10 cellular contexts compared by ENCODE assay signal in the genomic region with DNA sequence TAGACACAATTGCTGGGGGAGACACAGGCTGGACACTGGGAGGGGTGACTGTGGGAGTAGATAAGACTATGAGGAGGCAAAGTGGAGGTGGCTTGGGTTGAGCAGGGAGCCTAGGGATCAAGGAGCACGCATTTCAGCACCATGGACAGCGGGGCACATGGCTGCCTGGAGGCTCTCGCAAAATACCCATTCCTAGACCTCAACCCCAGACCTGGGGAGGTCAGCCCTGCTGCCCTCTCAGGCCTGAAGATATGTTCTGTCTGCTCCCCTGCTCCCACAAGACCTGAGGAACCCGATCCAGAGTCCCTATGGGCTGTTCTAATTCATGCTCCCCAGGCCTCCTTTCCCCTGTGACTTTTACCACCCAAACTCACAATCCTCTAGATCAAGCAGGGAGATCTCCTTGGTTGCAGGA. TPM values are rescaled to one million over a fixed set of nuclear protein-coding genes. Genes with fewer than 3 reads are reported as not detected.
DNase-seq lines count a peak whose midpoint lies in the region; ATAC-seq, FAIRE-seq and TF ChIP-seq lines count a peak whose summit lies in the region.
"Had no signal": no experiment of that assay in that cellular context is flagged by ENCODE, and none has a peak within 500 bp of the region (broad histone marks: within the 10 kb centered on the region; RNA-seq: fewer than 3 reads in every experiment).

No MANE protein-coding gene starts in this region.

- H3K36me3 ChIP-seq in breast epithelium (no peaks in the 10 kb centered on the region), H1 (ENCODE audit: control insufficient read depth in 2 of 4, insufficient read depth in 4 of 4, low read length in 3 of 4) (no peaks in the 10 kb centered on the region)
- H3K36me3 ChIP-seq: BLaER1 had no signal

- no peak overlapping the region for H4K8ac ChIP-seq in H1 (ENCODE audit: extremely low read depth, insufficient read depth, low read length)

- 24% methylated on average over 4 of the region's 4 CpGs; no CpG with 5 or more reads in 1 of the 2 experiments for WGBS in H1 (ENCODE audit: extremely low coverage in 1 of 2, insufficient coverage in 1 of 2, insufficient read length in 1 of 2, insufficient replicate concordance in 2 of 2, low coverage in 1 of 2, low lambda C conversion rate in 2 of 2, missing lambda C conversion rate in 1 of 2), 2 experiments

- H2BK15ac ChIP-seq in H1 (ENCODE audit: low read length) = no peak overlapping the region

- H3K79me1 ChIP-seq in H1 (ENCODE audit: low read depth, low read length) = no peaks in the 10 kb centered on the region

- H3K27ac Mint-ChIP-seq in MCF 10A (ENCODE audit: low read depth, unreplicated experiment) (no peak overlapping the region), progenitor cell of endocrine pancreas (no peak overlapping the region)
- H3K27ac Mint-ChIP-seq in T-helper 2 cell treated with Interferon-gamma antibody and Interleukin-4, amounts not matched to agents 5 μg/mL and 100 μg/mL, for 36 hours = no peak overlapping the region

- H3K9me3 ChIP-seq in breast epithelium = no peaks in the 10 kb centered on the region
- 0 out of 4 replicates have a peak, but pooled peaks cover 0 to 2% of the 10 kb centered on the region in 2 experiments for H3K9me3 ChIP-seq in H1 (ENCODE audit: insufficient read depth in 2 of 2, low read depth in 1 of 2, low read length in 1 of 2)
- H3K9me3 ChIP-seq: BLaER1 had no signal

- H3K14ac ChIP-seq in H1 (ENCODE audit: insufficient read length) = no peak overlapping the region

- H4K91ac ChIP-seq in H1 (replicated peaks; ENCODE audit: insufficient read length, low read length) = no peak overlapping the region

- no peak overlapping the region for H3K18ac ChIP-seq in H1 (ENCODE audit: extremely low read depth, low read length)

- TF ChIP-seq CTCF in MCF 10A (IDR thresholded peaks at IDR 0.05; ENCODE audit: unreplicated experiment) (no peak), breast epithelium (IDR thresholded peaks at IDR 0.05) (no peak), H1 (IDR thresholded peaks at IDR 0.05; ENCODE audit: control extremely low read depth in 1 of 3, insufficient read depth in 1 of 3, low read depth in 1 of 3, low read length in 3 of 3) (no peak), progenitor cell of endocrine pancreas (IDR thresholded peaks at IDR 0.05; ENCODE audit: unreplicated experiment) (no peak)

- H3K4me2 ChIP-seq in H1 (ENCODE audit: insufficient read depth in 1 of 2, low read depth in 2 of 2, low read length in 2 of 2) = no peak overlapping the region
- H3K4me2 ChIP-seq: BLaER1 had no signal

- H3K4me1 ChIP-seq in breast epithelium = no peaks in the 10 kb centered on the region
- H3K4me1 ChIP-seq in H1 (replicated peaks in 1 of 4; ENCODE audit: control insufficient read depth in 3 of 4, insufficient read depth in 4 of 4, low read length in 3 of 4) = no peaks in the 10 kb centered on the region
- H3K4me1 ChIP-seq: BLaER1 had no signal

- no peak overlapping the region for H2BK20ac ChIP-seq in H1 (ENCODE audit: low read length)

- H3K27me3 Mint-ChIP-seq in MCF 10A (ENCODE audit: insufficient read depth, unreplicated experiment) (peaks cover 12% of the 10 kb centered on the region), progenitor cell of endocrine pancreas (peaks cover 12% of the 10 kb centered on the region)
- H3K27me3 Mint-ChIP-seq in T-helper 2 cell treated with Interferon-gamma antibody and Interleukin-4, amounts not matched to agents 5 μg/mL and 100 μg/mL, for 36 hours (ENCODE audit: low read depth) = no peaks in the 10 kb centered on the region

- H3K9me3 Mint-ChIP-seq in MCF 10A (ENCODE audit: unreplicated experiment) (no peaks in the 10 kb centered on the region), progenitor cell of endocrine pancreas (ENCODE audit: low read depth) (no peaks in the 10 kb centered on the region)
- no peaks in the 10 kb centered on the region for H3K9me3 Mint-ChIP-seq in T-helper 2 cell treated with Interferon-gamma antibody and Interleukin-4, amounts not matched to agents 5 μg/mL and 100 μg/mL, for 36 hours

- intact Hi-C loops in MCF 10A (cut with micrococcal nuclease) (loop anchor here (1.0 kb wide), 1 partner anchor 46 kb away; the partner anchor contains the start of gene AP3B2), breast epithelium (cut with DNase I; ENCODE audit: low total_unique reads) (no loop called here)

- no peak overlapping the region for H2BK5ac ChIP-seq in H1 (ENCODE audit: low read depth, low read length)

- BruUV-seq in MCF 10A (replicated peaks; lab: Mats Ljungman, UMichigan) = no TSS peak

- ATAC-seq in HG03025 (IDR thresholded peaks at IDR 0.05; ENCODE audit: low FRiP score, unreplicated experiment) (no peak), GM21576 (IDR thresholded peaks at IDR 0.05; ENCODE audit: unreplicated experiment) (no peak), HG02852 (IDR thresholded peaks at IDR 0.05; ENCODE audit: unreplicated experiment) (no peak)

- H2BK120ac ChIP-seq in H1 (replicated peaks; ENCODE audit: low read depth, low read length) = no peak overlapping the region

- no peaks in the 10 kb centered on the region for H3K4me1 Mint-ChIP-seq in MCF 10A (ENCODE audit: insufficient read depth, unreplicated experiment)
- H3K4me1 Mint-ChIP-seq in T-helper 2 cell treated with Interferon-gamma antibody and Interleukin-4, amounts not matched to agents 5 μg/mL and 100 μg/mL, for 36 hours (ENCODE audit: low read depth) = no peaks in the 10 kb centered on the region
- H3K4me1 Mint-ChIP-seq in progenitor cell of endocrine pancreas (ENCODE audit: low read depth) = no peaks in the 10 kb centered on the region

- H4K20me1 ChIP-seq in H1 (replicated peaks in 1 of 2; ENCODE audit: control insufficient read depth in 1 of 2, insufficient read depth in 2 of 2, low read length in 2 of 2) = peaks cover 0 to 10% of the 10 kb centered on the region in 2 experiments

- no peaks in the 10 kb centered on the region for H3K79me2 ChIP-seq in H1 (ENCODE audit: control insufficient read depth in 1 of 2, insufficient read depth in 2 of 2, low read length in 2 of 2)

- H3K23ac ChIP-seq in H1 (ENCODE audit: insufficient read length) = no peak overlapping the region

- peak in 1 of 2 experiments; percentile 4; a peak in 1 of 4 replicates for TF ChIP-seq RAD21 in H1 (IDR thresholded peaks at IDR 0.05 in 1 of 2, conservative IDR thresholded peaks at IDR 0.05 in 1 of 2; ENCODE audit: low read depth in 2 of 2, low read length in 2 of 2)

- H3K4me3 ChIP-seq in breast epithelium (no peak overlapping the region), H1 (ENCODE audit: extremely low read depth in 1 of 4, insufficient read depth in 2 of 4, low read depth in 3 of 4, low read length in 4 of 4) (no peak overlapping the region)
- H3K4me3 ChIP-seq: BLaER1 had no signal

- H2BK12ac ChIP-seq in H1 (ENCODE audit: low read depth, low read length) = no peak overlapping the region

- H3K27me3 ChIP-seq in breast epithelium (no peaks in the 10 kb centered on the region), H1 (replicated peaks in 1 of 4; ENCODE audit: control insufficient read depth in 3 of 4, extremely low read depth in 1 of 4, insufficient read depth in 3 of 4, low read length in 3 of 4) (no peaks in the 10 kb centered on the region; a peak in 3 of 7 replicates)
- H3K27me3 ChIP-seq: BLaER1 had no signal

- peak; percentile 13 for FAIRE-seq in H1 (lab: Jason Lieb, UNC)

- no peak overlapping the region for H3K4ac ChIP-seq in H1 (replicated peaks; ENCODE audit: insufficient read length, low read depth, low read length)

- no peak for TF ChIP-seq POLR2A in breast epithelium (IDR thresholded peaks at IDR 0.05)
- TF ChIP-seq POLR2A in H1 (IDR thresholded peaks at IDR 0.05; ENCODE audit: control extremely low read depth in 1 of 2, low read depth in 2 of 2, low read length in 2 of 2) = no peak

- H3K23me2 ChIP-seq in H1 (ENCODE audit: low read depth, low read length) = no peaks in the 10 kb centered on the region; the same call in 1 of the 2 replicates

- H3K4me3 Mint-ChIP-seq in MCF 10A (ENCODE audit: unreplicated experiment) = no peak overlapping the region
- H3K4me3 Mint-ChIP-seq in T-helper 2 cell treated with Interferon-gamma antibody and Interleukin-4, amounts not matched to agents 5 μg/mL and 100 μg/mL, for 36 hours = no peak overlapping the region
- no peak overlapping the region for H3K4me3 Mint-ChIP-seq in progenitor cell of endocrine pancreas (ENCODE audit: low read depth)

- no peak overlapping the region for H2AFZ ChIP-seq in H1 (ENCODE audit: low read length)

- no peak overlapping the region for H3K56ac ChIP-seq in H1 (replicated peaks; ENCODE audit: insufficient read length, low read depth, low read length)

- peaks cover 4% of the 10 kb centered on the region for H3K36me3 Mint-ChIP-seq in MCF 10A (ENCODE audit: insufficient read depth, unreplicated experiment)
- H3K36me3 Mint-ChIP-seq in T-helper 2 cell treated with Interferon-gamma antibody and Interleukin-4, amounts not matched to agents 5 μg/mL and 100 μg/mL, for 36 hours (ENCODE audit: low read depth) = no peaks in the 10 kb centered on the region
- no peaks in the 10 kb centered on the region for H3K36me3 Mint-ChIP-seq in progenitor cell of endocrine pancreas (ENCODE audit: insufficient read depth)

- TF ChIP-seq EP300 in H1 (IDR thresholded peaks at IDR 0.05; ENCODE audit: borderline replicate concordance in 1 of 2, low read depth in 2 of 2, low read length in 2 of 2) = no peak

- DNase-seq in MCF 10A (ENCODE audit: unreplicated experiment) = peak; percentile 70
- no peak for DNase-seq in breast epithelium (ENCODE audit: low spot score in 2 of 2)
- peak; percentile 27 for DNase-seq in T-helper 2 cell treated with Interferon-gamma antibody and Interleukin-4, amounts not matched to agents 5 μg/mL and 100 μg/mL, for 36 hours (ENCODE audit: low spot score)
- DNase-seq in H1 (ENCODE audit: low read depth in 1 of 2, low spot score in 2 of 2) = peak in 1 of 2 experiments; percentile 90
- DNase-seq in progenitor cell of endocrine pancreas (ENCODE audit: low spot score, unreplicated experiment) = peak; percentile 79

- no peak overlapping the region for H4K5ac ChIP-seq in H1 (ENCODE audit: insufficient read length, low read depth, low read length)

- POLR2A ChIA-PET in MCF 10A (lab: Yijun Ruan, JAX) (no interaction called here), H1 (lab: Charles Lee; ENCODE audit: partially characterized antibody) (no interaction called here)

- CTCF ChIA-PET in MCF 10A (lab: Yijun Ruan, JAX) = no interaction called here
- CTCF ChIA-PET in H1 (lab: Charles Lee; ENCODE audit: partially characterized antibody) = interaction anchor here (1.7 to 2.0 kb wide), 2 partner anchors 16 to 41 kb away, joined by 4 to 5 read pairs; no protein-coding TSS in a partner anchor

- H3K9ac ChIP-seq in H1 (replicated peaks in 1 of 4; ENCODE audit: extremely low read depth in 1 of 4, low read depth in 3 of 4, low read length in 3 of 4) = no peak overlapping the region
- H3K9ac ChIP-seq: BLaER1 had no signal

- H3K27ac ChIP-seq in breast epithelium = no peak overlapping the region
- H3K27ac ChIP-seq in H1 (ENCODE audit: low read depth, low read length) = no peak overlapping the region
- H3K27ac ChIP-seq: BLaER1, VCaP had no signal

- no peak overlapping the region for H2AK5ac ChIP-seq in H1 (ENCODE audit: low read depth, low read length)

RNA-seq across cellular contexts. Expression of gene CPEB1, which starts 16.0 kb away (rescaled TPM):
- total RNA-seq in MCF 10A (2022) (not detected in 2 replicates), breast epithelium (1 to 10 TPM; 2.2 to 6.9 (median 4.6) TPM), progenitor cell of endocrine pancreas (0.60 and 0.80 TPM in 2 replicates)
- total RNA-seq in H1 (2021; fragmentation: NEBNext Ultra II Directional; extraction: Animal tissue kit (Norgen Biotek cat#: 25700)) = 4.0 and 4.5 TPM in 2 replicates
- polyA plus RNA-seq in H1 (2011; rRNA removed) = 4.4 and 5.4 TPM in 2 replicates
- 2.6 TPM for polyA plus RNA-seq in H1 (2011; cell fraction: cytosol; rRNA removed)
- polyA plus RNA-seq in H1 (2011; cell fraction: nucleus; rRNA removed) = 8.0 TPM
- 2.0 to 4.5 TPM (median 2.8 TPM) in 4 replicates for polyA plus RNA-seq in H1 (2012, experiment 1 of 2)
- polyA plus RNA-seq in H1 (2012, experiment 2 of 2) = 1.4 TPM
- 2.0 TPM for polyA plus RNA-seq in H1 (2013, experiment 1 of 2)
- polyA plus RNA-seq in H1 (2013, experiment 2 of 2) = 2.2 TPM
- 3.8 and 5.9 TPM in 2 replicates for polyA minus RNA-seq in H1 (2011; rRNA and poly(A)+ RNA removed)
- polyA minus RNA-seq in H1 (2011; cell fraction: cytosol; rRNA and poly(A)+ RNA removed) = 1.8 TPM
- 6.0 TPM for polyA minus RNA-seq in H1 (2011; cell fraction: nucleus; rRNA and poly(A)+ RNA removed)

RNA-seq across cellular contexts. Expression of gene AP3B2, which starts 46.5 kb away (rescaled TPM):
- 6.1 and 7.5 TPM in 2 replicates for total RNA-seq in MCF 10A (2022)
- 1 to 10 TPM; 4.6 to 8.0 (median 5.3) TPM for total RNA-seq in breast epithelium
- 23.6 and 25.7 TPM in 2 replicates for total RNA-seq in H1 (2021; fragmentation: NEBNext Ultra II Directional; extraction: Animal tissue kit (Norgen Biotek cat#: 25700))
- 21.8 and 23.2 TPM in 2 replicates for polyA plus RNA-seq in H1 (2011; rRNA removed)
- polyA plus RNA-seq in H1 (2011; cell fraction: cytosol; rRNA removed) = 18.4 TPM
- 61.5 TPM for polyA plus RNA-seq in H1 (2011; cell fraction: nucleus; rRNA removed)
- polyA plus RNA-seq in H1 (2012, experiment 1 of 2) = 21.5 to 27.7 TPM (median 25.3 TPM) in 4 replicates
- polyA plus RNA-seq in H1 (2012, experiment 2 of 2) = 12.3 TPM
- 12.0 TPM for polyA plus RNA-seq in H1 (2013, experiment 1 of 2)
- polyA plus RNA-seq in H1 (2013, experiment 2 of 2) = 12.4 TPM
- polyA minus RNA-seq in H1 (2011; rRNA and poly(A)+ RNA removed) = 21.7 and 23.2 TPM in 2 replicates
- polyA minus RNA-seq in H1 (2011; cell fraction: cytosol; rRNA and poly(A)+ RNA removed) = 10.1 TPM
- 14.6 TPM for polyA minus RNA-seq in H1 (2011; cell fraction: nucleus; rRNA and poly(A)+ RNA removed)
- total RNA-seq in progenitor cell of endocrine pancreas = 13.2 and 14.4 TPM in 2 replicates

Comparison
In these comparisons a context has a peak if more than half of its experiments do, and no peak if none do; other contexts are left out.
1. DNase-seq: peak in MCF 10A (single experiment), T-helper 2 cell treated with Interferon-gamma antibody and Interleukin-4, amounts not matched to agents 5 μg/mL and 100 μg/mL, for 36 hours (single experiment) and progenitor cell of endocrine pancreas (single experiment); none in breast epithelium (0 of 2).